Comparison of ENCODE assay signal across 13 cellular contexts in the genomic region with DNA sequence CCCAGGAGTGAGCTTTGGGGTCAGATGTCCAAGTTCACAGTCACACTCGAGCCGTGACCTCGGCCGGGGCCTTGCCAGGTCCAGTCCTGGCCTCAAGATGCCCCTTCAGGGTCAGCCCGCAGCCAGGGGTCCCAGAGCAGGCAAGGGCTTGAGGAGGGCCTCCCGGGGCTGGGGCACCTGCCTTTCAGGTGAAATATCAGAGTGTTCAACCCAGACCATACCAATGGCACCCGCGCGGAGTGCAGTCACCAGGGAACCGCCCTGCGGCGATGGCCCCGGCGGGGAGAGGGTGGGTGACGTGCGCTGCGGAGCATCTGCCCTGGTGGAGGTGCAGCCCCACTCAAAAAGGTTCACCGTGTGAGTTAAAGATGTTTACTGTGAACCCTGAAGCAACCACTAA. TPM values are rescaled to one million over a fixed set of nuclear protein-coding genes. Genes with fewer than 3 reads are reported as not detected.
DNase-seq lines count a peak whose midpoint lies in the region; ATAC-seq, FAIRE-seq and TF ChIP-seq lines count a peak whose summit lies in the region.
"Had no signal": no experiment of that assay in that cellular context is flagged by ENCODE, and none has a peak within 500 bp of the region (broad histone marks: within the 10 kb centered on the region; RNA-seq: fewer than 3 reads in every experiment).

No MANE protein-coding gene starts in this region.

- DNase-seq in A549 (ENCODE audit: low read depth in 1 of 2, low spot score in 1 of 2) = no peak
- DNase-seq in dorsolateral prefrontal cortex = no peak
- no peak for DNase-seq in neural crest cell (ENCODE audit: low read depth, low spot score)
- no peak for DNase-seq in GM13976 (ENCODE audit: low spot score)
- DNase-seq in GM19239 (ENCODE audit: insufficient read length, low spot score) = no peak
- DNase-seq in NOMO-1 treated with dmso at 0.1 percent for 144 hours (lab: John Stamatoyannopoulos, UW; ENCODE audit: unreplicated experiment) = no peak
- no peak for DNase-seq in foreskin melanocyte
- DNase-seq: activated T-cell treated with anti-CD3 and anti-CD28 coated beads for 4 hours; effector CD4-positive, alpha-beta T cell had no signal

- H3K27ac ChIP-seq in A549 = 0 out of 6 replicates have a peak overlapping the region, but pooled peaks of 1 of the 2 experiments have one; percentile 7
- peak overlapping the region in 1 of 59 donors; percentile 11 for H3K27ac ChIP-seq in dorsolateral prefrontal cortex
- H3K27ac ChIP-seq: ovary had no signal

- TF ChIP-seq RAD21 in A549 (conservative IDR thresholded peaks at IDR 0.05 in 1 of 2, IDR thresholded peaks at IDR 0.05 in 1 of 2) = no peak

- no peaks in the 10 kb centered on the region for H3F3A ChIP-seq in Loucy (ENCODE audit: low read depth)

- no peak for TF ChIP-seq CTCF in A549 (IDR thresholded peaks at IDR 0.05)
- TF ChIP-seq CTCF in Loucy (conservative IDR thresholded peaks at IDR 0.05; ENCODE audit: low read length) = no peak
- TF ChIP-seq CTCF in dorsolateral prefrontal cortex (IDR thresholded peaks at IDR 0.05 in 54 of 56, conservative IDR thresholded peaks at IDR 0.05 in 2 of 56; ENCODE audit: low read depth in 1 of 56, partially characterized antibody in 56 of 56) = no peak
- no peak for TF ChIP-seq CTCF in neural crest cell (conservative IDR thresholded peaks at IDR 0.05)
- no peak for TF ChIP-seq CTCF in GM13976 (IDR thresholded peaks at IDR 0.05; ENCODE audit: borderline replicate concordance, control extremely low read depth, extremely low read depth, insufficient read depth, missing control alignments)

- peaks cover 40% of the 10 kb centered on the region for H3K27me3 Mint-ChIP-seq in neural crest cell (ENCODE audit: low read depth)

- peak overlapping the region; percentile 68 for H3K4me2 ChIP-seq in A549
- peak overlapping the region; percentile 15 for H3K4me2 ChIP-seq in Loucy (ENCODE audit: low read depth, low read length, poor library complexity, severe bottlenecking)

- no peak for TF ChIP-seq EP300 in A549 (IDR thresholded peaks at IDR 0.05)

- no peak overlapping the region for H2AFZ ChIP-seq in Loucy (ENCODE audit: low read length)

- H3K79me2 ChIP-seq in Loucy (ENCODE audit: insufficient read depth, low read length) = no peaks in the 10 kb centered on the region

- peaks cover 5% of the 10 kb centered on the region for H3K27me3 ChIP-seq in Loucy (ENCODE audit: insufficient read depth, low read length, poor library complexity, severe bottlenecking)
- H3K27me3 ChIP-seq in dorsolateral prefrontal cortex = peaks cover 0 to 28% (median 0%) of the 10 kb centered on the region in 45 donors
- H3K27me3 ChIP-seq: ovary had no signal

- CTCF ChIA-PET in A549 (lab: Yijun Ruan, JAX) = interaction anchor here (1.4 to 3.7 kb wide), 2 partner anchors 21 to 179 kb away, joined by 7 to 13 read pairs; no protein-coding TSS in a partner anchor

- peak overlapping the region; percentile 75 for H3K4me3 Mint-ChIP-seq in neural crest cell

- peaks cover 17% of the 10 kb centered on the region for H3K4me1 Mint-ChIP-seq in neural crest cell

- H3K9me3 ChIP-seq in A549 (no peaks in the 10 kb centered on the region), Loucy (ENCODE audit: insufficient read depth, low read depth, low read length) (no peaks in the 10 kb centered on the region)
- H3K9me3 ChIP-seq: ovary had no signal

- H3K9ac ChIP-seq in Loucy (ENCODE audit: low read depth, low read length, poor library complexity, severe bottlenecking) = no peak overlapping the region

- H3K9me2 ChIP-seq in Loucy (replicated peaks; ENCODE audit: low read depth, low read length) = no peaks in the 10 kb centered on the region

- intact Hi-C loops in dorsolateral prefrontal cortex (cut with DNase I) = no loop called here

- peak in 1 of 2 experiments; percentile 0; a peak in 1 of 6 replicates for ATAC-seq in A549

- H4K20me1 ChIP-seq in Loucy (ENCODE audit: insufficient read depth, low read length, poor library complexity, severe bottlenecking) = no peaks in the 10 kb centered on the region

- no peak overlapping the region for H3K27ac Mint-ChIP-seq in neural crest cell (ENCODE audit: unreplicated experiment)

- no peak overlapping the region for H3K4me3 ChIP-seq in A549
- H3K4me3 ChIP-seq in Loucy (ENCODE audit: low read length, poor library complexity, severe bottlenecking) = no peak overlapping the region
- peak overlapping the region in 46 of 59 donors; percentile 3 to 60 (median 37) for H3K4me3 ChIP-seq in dorsolateral prefrontal cortex
- H3K4me3 ChIP-seq: ovary had no signal

- 0 out of 3 replicates have a peak, but pooled peaks cover 3% of the 10 kb centered on the region for H3K4me1 ChIP-seq in A549
- H3K4me1 ChIP-seq in Loucy (ENCODE audit: insufficient read depth, low read length, poor library complexity, severe bottlenecking) = peaks cover under 1% of the 10 kb centered on the region

- FAIRE-seq in A549 (lab: Jason Lieb, UNC) (no peak), GM19239 (lab: Jason Lieb, UNC) (no peak)

- H3K36me3 Mint-ChIP-seq in neural crest cell (ENCODE audit: low read depth) = no peaks in the 10 kb centered on the region

- WGBS in A549 (ENCODE audit: missing lambda C conversion rate) = 40% methylated on average over 17 of the region's 18 CpGs

- no peaks in the 10 kb centered on the region for H3K9me3 Mint-ChIP-seq in neural crest cell

- H3K36me3 ChIP-seq in Loucy (ENCODE audit: insufficient read depth, low read length) = no peaks in the 10 kb centered on the region
- H3K36me3 ChIP-seq: ovary had no signal

- POLR2A ChIA-PET in A549 (lab: Yijun Ruan, JAX) = no interaction called here

- in situ Hi-C loops in GM13976 (cut with MboI; ENCODE audit: low sequenced_read_pairs, unreplicated experiment) = no loop called here

- TF ChIP-seq POLR2A in A549 (IDR thresholded peaks at IDR 0.05; ENCODE audit: low read length) = no peak

TF ChIP-seq in A549, 52 proteins besides CTCF, POLR2A, EP300 and RAD21:
- TF ChIP-seq, protein P1, sequence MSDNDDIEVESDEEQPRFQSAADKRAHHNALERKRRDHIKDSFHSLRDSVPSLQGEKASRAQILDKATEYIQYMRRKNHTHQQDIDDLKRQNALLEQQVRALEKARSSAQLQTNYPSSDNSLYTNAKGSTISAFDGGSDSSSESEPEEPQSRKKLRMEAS (IDR thresholded peaks at IDR 0.05) = no peak
- TF ChIP-seq, protein P2, sequence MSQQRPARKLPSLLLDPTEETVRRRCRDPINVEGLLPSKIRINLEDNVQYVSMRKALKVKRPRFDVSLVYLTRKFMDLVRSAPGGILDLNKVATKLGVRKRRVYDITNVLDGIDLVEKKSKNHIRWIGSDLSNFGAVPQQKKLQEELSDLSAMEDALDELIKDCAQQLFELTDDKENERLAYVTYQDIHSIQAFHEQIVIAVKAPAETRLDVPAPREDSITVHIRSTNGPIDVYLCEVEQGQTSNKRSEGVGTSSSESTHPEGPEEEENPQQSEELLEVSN (IDR thresholded peaks at IDR 0.05; ENCODE audit: borderline replicate concordance, low read depth) = no peak
- no peak for TF ChIP-seq SMC3 (IDR thresholded peaks at IDR 0.05)
- no peak for TF ChIP-seq MAFK (IDR thresholded peaks at IDR 0.05; ENCODE audit: partially characterized antibody)
TF ChIP-seq in A549: peak in this region for 0.

RNA-seq across cellular contexts. Expression of a gene that starts 16.9 kb away (rescaled TPM):
- polyA plus RNA-seq in A549 (2011; rRNA removed) (not detected in 2 replicates), A549 (2017; fragmentation: RNase III; extraction: RNeasy Plus Mini Kit Qiagen cat#74134 plus additional on column Dnase treatment) (not detected in 3 replicates)
- polyA plus RNA-seq in A549 (2012; cell fraction: cytosol; rRNA removed) = not detected in 2 replicates
- polyA plus RNA-seq in A549 (2012; cell fraction: nucleus; rRNA removed) = not detected in 2 replicates
- polyA minus RNA-seq in A549 (2011; rRNA and poly(A)+ RNA removed) = not detected in 2 replicates
- total RNA-seq in dorsolateral prefrontal cortex (1 to 10 TPM in 11 of 120 experiments, under 1 TPM in 14, not detected in 95; 0.57 to 2.1 (median 0.86) TPM), neural crest cell (0.93 and 1.7 TPM in 2 replicates)
- total RNA-seq: H4 had no signal

RNA-seq across cellular contexts. Expression of a gene that starts 25.1 kb away (rescaled TPM):
- polyA plus RNA-seq in A549 (2011; rRNA removed) (not detected in 2 replicates), A549 (2017; fragmentation: RNase III; extraction: RNeasy Plus Mini Kit Qiagen cat#74134 plus additional on column Dnase treatment) (not detected in 3 replicates)
- 0.04 TPM in 1 of 2 replicates, not detected in the other for polyA plus RNA-seq in A549 (2012; cell fraction: cytosol; rRNA removed)
- 0.23 and 0.28 TPM in 2 replicates for polyA plus RNA-seq in A549 (2012; cell fraction: nucleus; rRNA removed)
- not detected in 2 replicates for polyA minus RNA-seq in A549 (2011; rRNA and poly(A)+ RNA removed)
- total RNA-seq in dorsolateral prefrontal cortex (1 to 10 TPM in 1 of 120 experiments, under 1 TPM in 11, not detected in 108; 0.25 to 1.3 (median 0.45) TPM), neural crest cell (not detected in 2 replicates)
- total RNA-seq: H4 had no signal
- polyA plus RNA-seq: BJ had no signal

Comparison
In these comparisons a context has a peak if more than half of its experiments do, and no peak if none do; other contexts are left out.
1. H3K4me3 ChIP-seq: peak in dorsolateral prefrontal cortex (46 of 59); none in A549 (single experiment) and Loucy (single experiment).